8 cellular contexts compared by ENCODE assay signal in the genomic region with DNA sequence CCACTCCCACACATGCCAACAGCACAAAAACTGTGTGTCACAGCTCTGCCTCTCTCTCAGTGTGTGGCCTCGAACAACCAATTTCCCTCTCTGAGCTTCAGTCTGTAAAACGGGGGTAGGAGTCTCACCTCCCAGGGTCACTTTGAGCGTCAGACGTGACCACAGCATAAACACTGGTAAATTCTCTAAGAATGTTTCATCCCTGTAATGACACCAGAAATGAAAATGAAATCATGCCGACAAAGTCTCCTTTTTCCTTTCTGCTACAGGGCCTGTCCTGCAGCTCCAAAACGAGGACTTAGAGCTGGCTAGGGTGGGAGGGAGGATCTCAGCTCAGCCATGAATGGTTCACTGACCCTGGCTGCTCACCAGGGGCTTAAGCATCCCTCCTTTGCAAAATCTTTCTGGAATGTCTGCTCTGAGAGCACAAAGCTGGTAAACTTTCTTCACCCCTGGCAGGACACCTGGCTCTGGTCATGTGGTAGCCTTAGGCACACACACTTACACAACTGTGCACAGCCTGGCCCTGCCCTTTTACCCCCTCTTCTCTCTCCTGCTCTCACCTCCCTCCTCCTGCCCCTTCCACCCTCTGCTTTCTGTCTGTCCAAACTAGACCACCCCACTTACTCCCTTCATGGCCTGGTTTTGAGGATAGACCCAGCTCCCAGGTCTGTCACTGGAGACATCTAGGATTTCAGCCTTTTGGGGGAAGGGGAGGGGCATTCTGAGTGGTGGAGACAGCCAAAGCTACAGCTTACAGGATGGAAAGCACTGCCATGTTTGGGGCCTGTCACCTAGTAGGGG. TPM values are rescaled to one million over a fixed set of nuclear protein-coding genes. Genes with fewer than 3 reads are reported as not detected.
DNase-seq lines count a peak whose midpoint lies in the region; ATAC-seq, FAIRE-seq and TF ChIP-seq lines count a peak whose summit lies in the region.

No MANE protein-coding gene starts in this region.

- H3K4me1 ChIP-seq in mesendoderm (ENCODE audit: control insufficient read depth, low read depth, low read length), result peaks cover 52% of the 10 kb centered on the region

- H3K27ac Mint-ChIP-seq in stimulated activated naive CD8-positive, alpha-beta T cell treated with anti-CD3 and anti-CD28 coated beads, Interleukin-15, amount 100 ng/mL, for 72 hours, result no peak overlapping the region

- H2BK120ac ChIP-seq in mesendoderm (ENCODE audit: low read depth, low read length), result peak overlapping the region; percentile 14

- no peaks in the 10 kb centered on the region for H3K36me3 ChIP-seq in bronchial epithelial cell (ENCODE audit: control insufficient read depth, insufficient read depth, low read length)
- no peaks in the 10 kb centered on the region for H3K36me3 ChIP-seq in mesendoderm (ENCODE audit: control insufficient read depth, insufficient read depth, low read length)

- peak overlapping the region; percentile 100 for H2AK5ac ChIP-seq in mesendoderm (ENCODE audit: low read length)

- peak overlapping the region; percentile 98 for H3K23ac ChIP-seq in mesendoderm (ENCODE audit: low read length)

- no peak overlapping the region for H2BK15ac ChIP-seq in mesendoderm (replicated peaks; ENCODE audit: low read depth)

- WGBS in mesendoderm (ENCODE audit: extremely low coverage, insufficient coverage, low lambda C conversion rate), result no CpG with 5 or more reads among the region's 6 CpGs

- ATAC-seq in stimulated activated naive CD8-positive, alpha-beta T cell treated with anti-CD3 and anti-CD28 coated beads, Interleukin-15, amount 100 ng/mL, for 72 hours, result peak; percentile 15
- no peak for ATAC-seq in stimulated activated naive CD8-positive, alpha-beta T cell treated with anti-CD3 and anti-CD28 coated beads, Interleukin-15, Interleukin-2, amounts not matched to agents 100 U/mL and 50 U/mL, for 24 hours
- ATAC-seq in HG02852 (IDR thresholded peaks at IDR 0.05; ENCODE audit: unreplicated experiment) (no peak), GM18502 (IDR thresholded peaks at IDR 0.05; ENCODE audit: poor library complexity, unreplicated experiment) (no peak)

- H3K9ac ChIP-seq in mesendoderm (ENCODE audit: low read length), result peak overlapping the region; percentile 54

- no peaks in the 10 kb centered on the region for H3K27me3 Mint-ChIP-seq in stimulated activated naive CD8-positive, alpha-beta T cell treated with anti-CD3 and anti-CD28 coated beads, Interleukin-15, amount 100 ng/mL, for 72 hours

- no peak for TF ChIP-seq CTCF in bronchial epithelial cell (IDR thresholded peaks at IDR 0.05; ENCODE audit: insufficient read depth, low read length, severe bottlenecking)

- peak overlapping the region; percentile 97 for H3K56ac ChIP-seq in mesendoderm (ENCODE audit: low read length)

- no peak overlapping the region for H3K4me2 ChIP-seq in mesendoderm (ENCODE audit: low read length)

- no peaks in the 10 kb centered on the region for H3K79me2 ChIP-seq in mesendoderm (ENCODE audit: control insufficient read depth, insufficient read depth, low read length)

- H3K4me3 Mint-ChIP-seq in stimulated activated naive CD8-positive, alpha-beta T cell treated with anti-CD3 and anti-CD28 coated beads, Interleukin-15, amount 100 ng/mL, for 72 hours, result no peak overlapping the region

- H3K4me1 Mint-ChIP-seq in stimulated activated naive CD8-positive, alpha-beta T cell treated with anti-CD3 and anti-CD28 coated beads, Interleukin-15, amount 100 ng/mL, for 72 hours, result peaks cover 45% of the 10 kb centered on the region

- H3K27me3 ChIP-seq in bronchial epithelial cell (ENCODE audit: control insufficient read depth, insufficient read depth, low read length) (no peaks in the 10 kb centered on the region), mesendoderm (ENCODE audit: insufficient read depth, low read length, poor library complexity) (no peaks in the 10 kb centered on the region)

- H3K4me3 ChIP-seq in bronchial epithelial cell (ENCODE audit: low read depth, low read length), result no peak overlapping the region
- no peak overlapping the region for H3K4me3 ChIP-seq in mesendoderm (ENCODE audit: low read length)

- peak overlapping the region; percentile 42 for H4K5ac ChIP-seq in mesendoderm (ENCODE audit: low read length)

- no peaks in the 10 kb centered on the region for H3K9me3 Mint-ChIP-seq in stimulated activated naive CD8-positive, alpha-beta T cell treated with anti-CD3 and anti-CD28 coated beads, Interleukin-15, amount 100 ng/mL, for 72 hours

- H3K79me1 ChIP-seq in mesendoderm (ENCODE audit: low read length), result no peaks in the 10 kb centered on the region

- FAIRE-seq in bronchial epithelial cell (lab: Jason Lieb, UNC), result peak; percentile 58

- no peak overlapping the region for H4K8ac ChIP-seq in mesendoderm (ENCODE audit: low read depth, low read length)

- H3K18ac ChIP-seq in mesendoderm (ENCODE audit: low read length), result peak overlapping the region; percentile 34

- peak overlapping the region; percentile 99 for H2BK5ac ChIP-seq in mesendoderm (ENCODE audit: low read length)

- peak overlapping the region; percentile 70 for H3K4ac ChIP-seq in mesendoderm (ENCODE audit: low read depth, low read length)

- H3K27ac ChIP-seq in mesendoderm (ENCODE audit: low read depth, low read length), result peak overlapping the region; percentile 96

- DNase-seq in stimulated activated naive CD8-positive, alpha-beta T cell treated with anti-CD3 and anti-CD28 coated beads, Interleukin-15, amount 100 ng/mL, for 72 hours, result no peak
- DNase-seq in stimulated activated naive CD8-positive, alpha-beta T cell treated with anti-CD3 and anti-CD28 coated beads, Interleukin-15, Interleukin-2, amounts not matched to agents 100 U/mL and 50 U/mL, for 24 hours, result no peak
- DNase-seq in bronchial epithelial cell (ENCODE audit: low read depth) (peak; percentile 52), mesendoderm (peak; percentile 86), SKM-1 treated with dmso at 0.1 percent for 144 hours (lab: John Stamatoyannopoulos, UW; ENCODE audit: unreplicated experiment) (no peak), occipital lobe (lab: John Stamatoyannopoulos, UW) (no peak)

RNA-seq across cellular contexts. Expression of gene TSKU, which starts 12.3 kb away (rescaled TPM):
- 8.2 and 11.1 TPM in 2 replicates for total RNA-seq in bronchial epithelial cell
- polyA plus RNA-seq in mesendoderm (2013, experiment 1 of 2), result 62.6 TPM
- 61.3 TPM for polyA plus RNA-seq in mesendoderm (2013, experiment 2 of 2)
- 12.3 TPM for total RNA-seq in occipital lobe

Comparison
In these comparisons a context has a peak if more than half of its experiments do, and no peak if none do; other contexts are left out.
1. DNase-seq: peak in bronchial epithelial cell (single experiment) and mesendoderm (single experiment); none in stimulated activated naive CD8-positive, alpha-beta T cell treated with anti-CD3 and anti-CD28 coated beads, Interleukin-15, amount 100 ng/mL, for 72 hours (0 of 2), stimulated activated naive CD8-positive, alpha-beta T cell treated with anti-CD3 and anti-CD28 coated beads, Interleukin-15, Interleukin-2, amounts not matched to agents 100 U/mL and 50 U/mL, for 24 hours (single experiment), SKM-1 treated with dmso at 0.1 percent for 144 hours (single experiment) and occipital lobe (single experiment).